Comparison of ENCODE assay signal across 9 cellular contexts in genomic region chr1:160219062-160219929, GRCh38. TPM values are rescaled to one million over a fixed set of nuclear protein-coding genes. Genes with fewer than 3 reads are reported as not detected.
DNase-seq lines count a peak whose midpoint lies in the region; ATAC-seq and TF ChIP-seq lines count a peak whose summit lies in the region.
"Had no signal": no experiment of that assay in that cellular context is flagged by ENCODE, and none has a peak within 500 bp of the region (broad histone marks: within the 10 kb centered on the region; RNA-seq: fewer than 3 reads in every experiment).

No MANE protein-coding gene starts in this region.

- intact Hi-C loops in left ventricle myocardium inferior (cut with micrococcal nuclease) (no loop called here), sciatic nerve (cut with DNase I) (loop anchor here (10.0 kb wide), 1 partner anchor 124 kb away; the partner anchor contains the start of gene IGSF8)

- no peaks in the 10 kb centered on the region for H3K4me1 Mint-ChIP-seq in activated T-helper 17 cell treated with anti-CD3 and anti-CD28 coated beads, Interleukin-2, amount 50 U/mL, for 72 hours

- no peaks in the 10 kb centered on the region for H3K27me3 Mint-ChIP-seq in activated T-helper 17 cell treated with anti-CD3 and anti-CD28 coated beads, Interleukin-2, amount 50 U/mL, for 72 hours

- ATAC-seq in activated T-helper 17 cell treated with anti-CD3 and anti-CD28 coated beads, Interleukin-2, amount 50 U/mL, for 72 hours (replicated peaks), result no peak
- peak; percentile 86 for ATAC-seq in sciatic nerve
- ATAC-seq in GM18505 (IDR thresholded peaks at IDR 0.05; ENCODE audit: unreplicated experiment), result no peak
- ATAC-seq in HG02973 (IDR thresholded peaks at IDR 0.05; ENCODE audit: unreplicated experiment), result no peak

- no peaks in the 10 kb centered on the region for H3K9me3 Mint-ChIP-seq in activated T-helper 17 cell treated with anti-CD3 and anti-CD28 coated beads, Interleukin-2, amount 50 U/mL, for 72 hours

- H3K27me3 ChIP-seq in left ventricle myocardium inferior (ENCODE audit: low read depth), result no peaks in the 10 kb centered on the region

- H3K36me3 Mint-ChIP-seq in activated T-helper 17 cell treated with anti-CD3 and anti-CD28 coated beads, Interleukin-2, amount 50 U/mL, for 72 hours (ENCODE audit: low read depth), result peaks cover 19% of the 10 kb centered on the region

- H3K4me3 Mint-ChIP-seq in activated T-helper 17 cell treated with anti-CD3 and anti-CD28 coated beads, Interleukin-2, amount 50 U/mL, for 72 hours, result no peak overlapping the region

- TF ChIP-seq CTCF in AG09309 (IDR thresholded peaks at IDR 0.05; ENCODE audit: control insufficient read depth, insufficient read depth, low read depth, low read length, missing control alignments) (peak; percentile 80), left ventricle myocardium inferior (IDR thresholded peaks at IDR 0.05; ENCODE audit: borderline replicate concordance) (peak; percentile 78)

- H3K9me3 ChIP-seq in left ventricle myocardium inferior (replicated peaks), result no peaks in the 10 kb centered on the region

- DNase-seq in AG09309 (ENCODE audit: low read depth) (peak; percentile 47), HPDE6-E6E7 (ENCODE audit: extremely low spot score) (peak; percentile 58), left ventricle myocardium inferior (peak; percentile 38), sciatic nerve (ENCODE audit: low spot score) (peak; percentile 70), cerebellum (ENCODE audit: low spot score) (no peak)

- TF ChIP-seq POLR2A in GM18505 (IDR thresholded peaks at IDR 0.05; ENCODE audit: borderline replicate concordance, extremely low read depth, insufficient read depth, insufficient read length), result no peak

- peak overlapping the region; percentile 80 for H3K27ac Mint-ChIP-seq in activated T-helper 17 cell treated with anti-CD3 and anti-CD28 coated beads, Interleukin-2, amount 50 U/mL, for 72 hours

- H3K4me3 ChIP-seq in AG09309 (ENCODE audit: control insufficient read depth, low read depth, low read length), result no peak overlapping the region
- no peak overlapping the region for H3K4me3 ChIP-seq in left ventricle myocardium inferior

- peak overlapping the region; percentile 66 for H3K27ac ChIP-seq in left ventricle myocardium inferior (replicated peaks)

- peaks cover 90% of the 10 kb centered on the region for H3K36me3 ChIP-seq in left ventricle myocardium inferior

- H3K4me1 ChIP-seq in left ventricle myocardium inferior, result peaks cover 60% of the 10 kb centered on the region

RNA-seq across cellular contexts. Expression of gene PEA15, which starts 14.1 kb away (rescaled TPM):
- 10 to 100 TPM; 48.7 to 49.4 TPM for total RNA-seq in activated T-helper 17 cell treated with anti-CD3 and anti-CD28 coated beads, Interleukin-2, amount 50 U/mL, for 72 hours
- total RNA-seq in left ventricle myocardium inferior (280 TPM), sciatic nerve (324 TPM), cerebellum (125 TPM)

RNA-seq across cellular contexts. Expression of gene CASQ1, which starts 28.9 kb away (rescaled TPM):
- total RNA-seq in activated T-helper 17 cell treated with anti-CD3 and anti-CD28 coated beads, Interleukin-2, amount 50 U/mL, for 72 hours, result not detected
- total RNA-seq in left ventricle myocardium inferior, result 39.2 TPM
- total RNA-seq in sciatic nerve, result 1.1 TPM
- total RNA-seq in cerebellum, result 1.3 TPM
- total RNA-seq: mononuclear cell had no signal

RNA-seq across cellular contexts. Expression of gene DCAF8, which starts 43.1 kb away (rescaled TPM):
- 100 to 1,000 TPM; 126 to 175 TPM for total RNA-seq in activated T-helper 17 cell treated with anti-CD3 and anti-CD28 coated beads, Interleukin-2, amount 50 U/mL, for 72 hours
- total RNA-seq in left ventricle myocardium inferior (162 TPM), sciatic nerve (142 TPM), cerebellum (108 TPM)

Comparison
In these comparisons a context has a peak if more than half of its experiments do, and no peak if none do; other contexts are left out.
1. RNA of gene CASQ1, which starts 28.9 kb away (total RNA-seq): 39.2 TPM in left ventricle myocardium inferior (single experiment); 1.3 TPM in cerebellum (single experiment), 1.1 TPM in sciatic nerve (single experiment) and not detected in activated T-helper 17 cell treated with anti-CD3 and anti-CD28 coated beads, Interleukin-2, amount 50 U/mL, for 72 hours; every median in the first group is over 10 times any median in the second.